1 cellular context compared by ENCODE assay signal in the genomic region with DNA sequence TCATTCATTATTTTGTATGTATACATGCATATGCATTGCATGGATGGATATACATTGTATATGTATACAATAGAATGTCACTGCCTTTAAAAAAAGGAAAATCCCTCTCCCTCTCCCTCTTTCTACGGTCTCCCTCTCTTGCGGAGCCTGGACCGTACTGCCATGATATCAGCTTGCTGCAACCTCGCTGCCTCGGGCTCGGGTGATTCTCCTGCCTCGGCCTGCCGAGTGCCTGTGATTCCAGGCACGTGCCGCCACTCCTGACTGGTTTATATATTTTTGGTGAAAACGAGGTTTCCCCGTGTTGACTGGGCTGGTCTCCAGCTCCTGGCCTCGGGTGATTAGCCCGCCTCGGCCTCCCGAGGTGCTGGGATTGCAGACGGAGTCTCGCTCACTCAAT.
TF ChIP-seq lines count a peak whose summit lies in the region.

No MANE protein-coding gene starts in this region.

TF ChIP-seq in HepG2, 621 proteins besides CTCF, POLR2A, EP300 and RAD21:
- TF ChIP-seq ZNF629 (CRISPR knock-in tag; conservative IDR thresholded peaks at IDR 0.05) (no peak), ZMYM3 (CRISPR knock-in tag; IDR thresholded peaks at IDR 0.05) (no peak), SOX13 (IDR thresholded peaks at IDR 0.05) (no peak), SOX13 (CRISPR knock-in tag; conservative IDR thresholded peaks at IDR 0.05 in 1 of 2, IDR thresholded peaks at IDR 0.05 in 1 of 2) (no peak), REPIN1 (CRISPR knock-in tag; IDR thresholded peaks at IDR 0.05; ENCODE audit: borderline replicate concordance, low read depth) (no peak), HHEX (CRISPR knock-in tag; IDR thresholded peaks at IDR 0.05) (no peak)
- TF ChIP-seq, protein P1, sequence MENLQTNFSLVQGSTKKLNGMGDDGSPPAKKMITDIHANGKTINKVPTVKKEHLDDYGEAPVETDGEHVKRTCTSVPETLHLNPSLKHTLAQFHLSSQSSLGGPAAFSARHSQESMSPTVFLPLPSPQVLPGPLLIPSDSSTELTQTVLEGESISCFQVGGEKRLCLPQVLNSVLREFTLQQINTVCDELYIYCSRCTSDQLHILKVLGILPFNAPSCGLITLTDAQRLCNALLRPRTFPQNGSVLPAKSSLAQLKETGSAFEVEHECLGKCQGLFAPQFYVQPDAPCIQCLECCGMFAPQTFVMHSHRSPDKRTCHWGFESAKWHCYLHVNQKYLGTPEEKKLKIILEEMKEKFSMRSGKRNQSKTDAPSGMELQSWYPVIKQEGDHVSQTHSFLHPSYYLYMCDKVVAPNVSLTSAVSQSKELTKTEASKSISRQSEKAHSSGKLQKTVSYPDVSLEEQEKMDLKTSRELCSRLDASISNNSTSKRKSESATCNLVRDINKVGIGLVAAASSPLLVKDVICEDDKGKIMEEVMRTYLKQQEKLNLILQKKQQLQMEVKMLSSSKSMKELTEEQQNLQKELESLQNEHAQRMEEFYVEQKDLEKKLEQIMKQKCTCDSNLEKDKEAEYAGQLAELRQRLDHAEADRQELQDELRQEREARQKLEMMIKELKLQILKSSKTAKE (CRISPR knock-in tag; IDR thresholded peaks at IDR 0.05; ENCODE audit: borderline replicate concordance), result no peak
- TF ChIP-seq, protein P2, sequence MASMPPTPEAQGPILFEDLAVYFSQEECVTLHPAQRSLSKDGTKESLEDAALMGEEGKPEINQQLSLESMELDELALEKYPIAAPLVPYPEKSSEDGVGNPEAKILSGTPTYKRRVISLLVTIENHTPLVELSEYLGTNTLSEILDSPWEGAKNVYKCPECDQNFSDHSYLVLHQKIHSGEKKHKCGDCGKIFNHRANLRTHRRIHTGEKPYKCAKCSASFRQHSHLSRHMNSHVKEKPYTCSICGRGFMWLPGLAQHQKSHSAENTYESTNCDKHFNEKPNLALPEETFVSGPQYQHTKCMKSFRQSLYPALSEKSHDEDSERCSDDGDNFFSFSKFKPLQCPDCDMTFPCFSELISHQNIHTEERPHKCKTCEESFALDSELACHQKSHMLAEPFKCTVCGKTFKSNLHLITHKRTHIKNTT (CRISPR knock-in tag; IDR thresholded peaks at IDR 0.05), result no peak
- TF ChIP-seq, protein P3, sequence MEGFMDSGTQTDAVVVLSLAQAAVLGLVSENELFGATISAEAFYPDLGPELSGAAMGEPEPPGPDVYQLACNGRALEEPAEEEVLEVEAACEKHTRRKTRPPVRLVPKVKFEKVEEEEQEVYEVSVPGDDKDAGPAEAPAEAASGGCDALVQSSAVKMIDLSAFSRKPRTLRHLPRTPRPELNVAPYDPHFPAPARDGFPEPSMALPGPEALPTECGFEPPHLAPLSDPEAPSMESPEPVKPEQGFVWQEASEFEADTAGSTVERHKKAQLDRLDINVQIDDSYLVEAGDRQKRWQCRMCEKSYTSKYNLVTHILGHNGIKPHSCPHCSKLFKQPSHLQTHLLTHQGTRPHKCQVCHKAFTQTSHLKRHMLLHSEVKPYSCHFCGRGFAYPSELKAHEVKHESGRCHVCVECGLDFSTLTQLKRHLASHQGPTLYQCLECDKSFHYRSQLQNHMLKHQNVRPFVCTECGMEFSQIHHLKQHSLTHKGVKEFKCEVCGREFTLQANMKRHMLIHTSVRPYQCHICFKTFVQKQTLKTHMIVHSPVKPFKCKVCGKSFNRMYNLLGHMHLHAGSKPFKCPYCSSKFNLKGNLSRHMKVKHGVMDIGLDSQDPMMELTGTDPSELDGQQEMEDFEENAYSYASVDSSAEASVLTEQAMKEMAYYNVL (CRISPR knock-in tag; IDR thresholded peaks at IDR 0.05; ENCODE audit: borderline replicate concordance), result no peak
- TF ChIP-seq, protein P4, sequence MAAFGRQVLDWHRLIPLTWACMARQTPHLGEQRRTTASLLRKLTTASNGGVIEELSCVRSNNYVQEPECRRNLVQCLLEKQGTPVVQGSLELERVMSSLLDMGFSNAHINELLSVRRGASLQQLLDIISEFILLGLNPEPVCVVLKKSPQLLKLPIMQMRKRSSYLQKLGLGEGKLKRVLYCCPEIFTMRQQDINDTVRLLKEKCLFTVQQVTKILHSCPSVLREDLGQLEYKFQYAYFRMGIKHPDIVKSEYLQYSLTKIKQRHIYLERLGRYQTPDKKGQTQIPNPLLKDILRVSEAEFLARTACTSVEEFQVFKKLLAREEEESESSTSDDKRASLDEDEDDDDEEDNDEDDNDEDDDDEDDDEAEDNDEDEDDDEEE (CRISPR knock-in tag; IDR thresholded peaks at IDR 0.05), result no peak
